7 cellular contexts compared by ENCODE assay signal in genomic region chr14:73786632-73786941, GRCh38.
DNase-seq lines count a peak whose midpoint lies in the region; ATAC-seq and TF ChIP-seq lines count a peak whose summit lies in the region.

No MANE protein-coding gene starts in this region.

- 0% methylated on average over 3 of the region's 23 CpGs; no CpG with 5 or more reads in 1 of the 2 donors for WGBS in gastroesophageal sphincter (ENCODE audit: low coverage in 1 of 2), 2 donors
- WGBS in ovary, 3 donors, result 0 to 1% (median 1%) methylated on average over 15 to 23 of the region's 23 CpGs

- TF ChIP-seq POLR2A in gastroesophageal sphincter (IDR thresholded peaks at IDR 0.05) (no peak), ovary (IDR thresholded peaks at IDR 0.05) (no peak)

- ATAC-seq in HG02798 (IDR thresholded peaks at IDR 0.05; ENCODE audit: poor library complexity, unreplicated experiment), result peak; percentile 15
- ATAC-seq in gastroesophageal sphincter, result peak; percentile 2

- H3K9me3 ChIP-seq in gastroesophageal sphincter, result no peaks in the 10 kb centered on the region
- H3K9me3 ChIP-seq in ovary, result no peaks in the 10 kb centered on the region

- no peak for TF ChIP-seq CTCF in GM12875 (IDR thresholded peaks at IDR 0.05; ENCODE audit: borderline replicate concordance, insufficient read depth, low read depth, low read length)
- TF ChIP-seq CTCF in WI38 (IDR thresholded peaks at IDR 0.05; ENCODE audit: low read depth, low read length), result no peak
- no peak for TF ChIP-seq CTCF in gastroesophageal sphincter (IDR thresholded peaks at IDR 0.05)
- no peak for TF ChIP-seq CTCF in ovary (IDR thresholded peaks at IDR 0.05)

- H3K4me3 ChIP-seq in GM12875 (ENCODE audit: low read depth, low read length) (peak overlapping the region; percentile 79), WI38 (ENCODE audit: low read depth, low read length) (peak overlapping the region; percentile 64), gastroesophageal sphincter (peak overlapping the region; percentile 93 to 94), ovary (peak overlapping the region; percentile 73)

- intact Hi-C loops in ovary (cut with DNase I), result loop anchor here in 2 of 4 donors (2.0 to 5.0 kb wide), 2 partner anchors 28 to 34 kb away; no protein-coding TSS in a partner anchor

- peak in 3 of 5 donors; percentile 40 to 59 (median 47) for DNase-seq in ovary
- no peak for DNase-seq in globus pallidus (ENCODE audit: low spot score)
- no peak for DNase-seq in NCI-H774 (lab: John Stamatoyannopoulos, UW)

- TF ChIP-seq EP300 in gastroesophageal sphincter (IDR thresholded peaks at IDR 0.05) (no peak), ovary (IDR thresholded peaks at IDR 0.05) (no peak)

- H3K27ac ChIP-seq in gastroesophageal sphincter, result peak overlapping the region; percentile 96 to 100 (median 99)
- H3K27ac ChIP-seq in ovary, result peak overlapping the region; percentile 95 to 99

- no peaks in the 10 kb centered on the region for H3K36me3 ChIP-seq in gastroesophageal sphincter
- no peaks in the 10 kb centered on the region for H3K36me3 ChIP-seq in ovary

- peaks cover 36 to 89% (median 55%) of the 10 kb centered on the region in 3 donors for H3K4me1 ChIP-seq in gastroesophageal sphincter
- H3K4me1 ChIP-seq in ovary (ENCODE audit: insufficient read depth), result peaks cover 34% of the 10 kb centered on the region

- no peaks in the 10 kb centered on the region for H3K27me3 ChIP-seq in gastroesophageal sphincter
- no peaks in the 10 kb centered on the region for H3K27me3 ChIP-seq in ovary

Comparison
In these comparisons a context has a peak if more than half of its experiments do, and no peak if none do; other contexts are left out.
1. DNase-seq: peak in ovary (3 of 5); none in globus pallidus (single experiment) and NCI-H774 (single experiment).
2. Peak in every context shown above with its lines, with median percentiles within 50 percentile points of each other: H3K4me3 ChIP-seq.